ENCODE assay signal across 9 cellular contexts in genomic region chr3:48446425-48447193, GRCh38. TPM values are rescaled to one million over a fixed set of nuclear protein-coding genes. Genes with fewer than 3 reads are reported as not detected.
DNase-seq lines count a peak whose midpoint lies in the region; ATAC-seq, FAIRE-seq and TF ChIP-seq lines count a peak whose summit lies in the region.
"Had no signal": no experiment of that assay in that cellular context is flagged by ENCODE, and none has a peak within 500 bp of the region (broad histone marks: within the 10 kb centered on the region; RNA-seq: fewer than 3 reads in every experiment).

TSS of gene ATRIP (plus strand) at chr3:48446737. CDS start at chr3:48446846, 109 bp downstream.

- no peaks in the 10 kb centered on the region for H3K27me3 Mint-ChIP-seq in activated CD4-positive, alpha-beta memory T cell treated with anti-CD3 and anti-CD28 coated beads for 36 hours

- no peaks in the 10 kb centered on the region for H3K27me3 ChIP-seq in BJ (ENCODE audit: control insufficient read depth, insufficient read depth, low read length)

- TF ChIP-seq CTCF in BJ (IDR thresholded peaks at IDR 0.05; ENCODE audit: insufficient read depth, low read depth, low read length), result no peak
- TF ChIP-seq CTCF in lower leg skin (IDR thresholded peaks at IDR 0.05), result no peak

- H3K4me3 Mint-ChIP-seq in activated CD4-positive, alpha-beta memory T cell treated with anti-CD3 and anti-CD28 coated beads for 36 hours, result peak within 1 kb of the TSS; percentile 90

- intact Hi-C loops in activated CD4-positive, alpha-beta memory T cell treated with anti-CD3 and anti-CD28 coated beads for 36 hours (cut with micrococcal nuclease), result no loop called here
- intact Hi-C loops in lower leg skin (cut with DNase I; ENCODE audit: low total_unique reads), result loop anchor here (10.0 kb wide), 1 partner anchor 108 kb away; the partner anchor contains the start of gene PFKFB4

- H3K36me3 Mint-ChIP-seq in activated CD4-positive, alpha-beta memory T cell treated with anti-CD3 and anti-CD28 coated beads for 36 hours, result peaks cover 36% of the 10 kb centered on the region

- H3K4me3 ChIP-seq in BJ (ENCODE audit: low read depth, low read length) (peak within 1 kb of the TSS; percentile 64), lower leg skin (ENCODE audit: low read depth, poor library complexity, severe bottlenecking) (peak within 1 kb of the TSS; percentile 46)

- ATAC-seq in HG03442 (IDR thresholded peaks at IDR 0.05; ENCODE audit: unreplicated experiment), result peak; percentile 87

- CTCF ChIA-PET in BJ (lab: Yijun Ruan, JAX), result interaction anchor here (1.2 to 4.8 kb wide), 6 partner anchors 11 to 206 kb away, joined by 3 to 40 read pairs (median 4); partner anchors contain the start of gene ZNF589
- CTCF ChIA-PET in activated CD4-positive, alpha-beta memory T cell treated with anti-CD3 and anti-CD28 coated beads for 36 hours (lab: Charles Lee), result interaction anchor here (1.1 to 4.4 kb wide), 7 partner anchors 11 to 238 kb away, joined by 3 to 70 read pairs (median 10); no protein-coding TSS in a partner anchor

- peaks cover 43% of the 10 kb centered on the region for H3K4me1 Mint-ChIP-seq in activated CD4-positive, alpha-beta memory T cell treated with anti-CD3 and anti-CD28 coated beads for 36 hours (ENCODE audit: low read depth)

- whole genome bisulfite sequencing in lower leg skin, 2 donors, result 0 to 1% methylated on average over 35 to 56 of the region's 91 CpGs

- H3K9me3 Mint-ChIP-seq in activated CD4-positive, alpha-beta memory T cell treated with anti-CD3 and anti-CD28 coated beads for 36 hours, result no peaks in the 10 kb centered on the region

- DNase-seq in BJ (ENCODE audit: low read depth) (no peak), GM19239 (ENCODE audit: insufficient read length, low spot score) (peak; percentile 85), NCI-H82 treated with DMSO at 0.1 percent for 48 hours (lab: John Stamatoyannopoulos, UW; ENCODE audit: unreplicated experiment) (peak; percentile 55), dermis microvascular lymphatic vessel endothelial cell (ENCODE audit: low read depth in 2 of 2) (peak; percentile 60 to 90), lower leg skin (ENCODE audit: low spot score in 2 of 2) (peak; percentile 83 to 98)
- DNase-seq in activated CD4-positive, alpha-beta memory T cell treated with anti-CD3 and anti-CD28 coated beads for 36 hours, result peak; percentile 91
- peak; percentile 80 to 85 for DNase-seq in stimulated activated CD4-positive, alpha-beta T cell treated with anti-CD3 and anti-CD28 coated beads, Interleukin-4, amount 100 ng/mL, for 4 hours

- H3K27ac Mint-ChIP-seq in activated CD4-positive, alpha-beta memory T cell treated with anti-CD3 and anti-CD28 coated beads for 36 hours, result peak within 1 kb of the TSS; percentile 64

- FAIRE-seq in GM19239 (lab: Jason Lieb, UNC), result peak; percentile 55
- FAIRE-seq: endometrium had no signal

- no peak for TF ChIP-seq POLR2A in lower leg skin (IDR thresholded peaks at IDR 0.05)

- H3K36me3 ChIP-seq in BJ (ENCODE audit: control insufficient read depth, insufficient read depth, low read length), result peaks cover 4% of the 10 kb centered on the region; the same call in 1 of the 2 replicates

- POLR2A ChIA-PET in BJ (lab: Charles Lee), result interaction anchor here (0.6 to 0.7 kb wide), 3 partner anchors 110 to 1356 kb away, joined by 3 to 4 read pairs (median 3); partner anchors contain the start of gene INKA1
- POLR2A ChIA-PET in activated CD4-positive, alpha-beta memory T cell treated with anti-CD3 and anti-CD28 coated beads for 36 hours (lab: Charles Lee), result interaction anchor here (1.1 to 3.3 kb wide), 5 partner anchors 10 to 1023 kb away, joined by 3 to 15 read pairs (median 6); partner anchors contain the start of gene DAG1

RNA-seq across cellular contexts. Expression of gene ATRIP, which starts in this region (rescaled TPM):
- 6.3 and 7.9 TPM in 2 replicates for polyA plus RNA-seq in BJ (2011; rRNA removed)
- 7.8 and 13.2 TPM in 2 replicates for polyA minus RNA-seq in BJ (2011; rRNA and poly(A)+ RNA removed)
- 10 to 100 TPM; 13.8 to 14.5 TPM for total RNA-seq in activated CD4-positive, alpha-beta memory T cell treated with anti-CD3 and anti-CD28 coated beads for 36 hours
- total RNA-seq in dermis microvascular lymphatic vessel endothelial cell (4.9 and 6.1 TPM in 2 replicates), lower leg skin (10 to 100 TPM in 2 of 4 donors, 1 to 10 TPM in 2; 5.6 to 14.1 (median 9.3) TPM)
